10 cellular contexts compared by ENCODE assay signal in the genomic region with DNA sequence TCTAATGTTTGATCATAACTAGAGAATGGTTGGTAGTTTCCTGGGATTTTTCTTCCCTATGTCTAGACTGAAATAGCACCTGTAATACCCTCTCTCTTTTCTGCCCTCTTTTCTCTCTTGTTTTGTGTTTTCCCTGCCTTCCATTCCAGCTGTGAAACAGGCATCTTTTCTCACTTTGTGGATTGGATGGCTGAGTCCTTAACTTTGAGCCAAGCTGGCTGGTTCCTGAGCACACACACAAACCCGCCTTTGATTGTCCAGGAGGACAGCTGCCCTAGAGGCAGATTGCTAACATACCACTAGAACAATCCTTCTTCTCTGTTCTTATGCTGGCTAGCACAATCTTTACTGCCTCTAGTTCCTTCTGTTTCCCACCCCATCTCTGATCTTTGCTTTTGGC. TPM values are rescaled to one million over a fixed set of nuclear protein-coding genes. Genes with fewer than 3 reads are reported as not detected.
DNase-seq lines count a peak whose midpoint lies in the region; ATAC-seq, FAIRE-seq and TF ChIP-seq lines count a peak whose summit lies in the region.
"Had no signal": no experiment of that assay in that cellular context is flagged by ENCODE, and none has a peak within 500 bp of the region (broad histone marks: within the 10 kb centered on the region; RNA-seq: fewer than 3 reads in every experiment).

No MANE protein-coding gene starts in this region.

- peak overlapping the region in 6 of 11 experiments; percentile 19 to 49 (median 43); a peak in 6 of 22 replicates for H3K9ac ChIP-seq in BLaER1 treated with 17β-estradiol and CSF1 and Interleukin-3, amounts not matched to agents 10 nM and 100 nM

- WGBS in adrenal gland, 4 donors: 22 to 38% (median 25%) methylated on average over 1 of the region's 1 CpG
- 4 to 5% methylated on average over 1 of the region's 1 CpG for WGBS in pancreas, 2 donors

- no peak for TF ChIP-seq POLR2A in adrenal gland (IDR thresholded peaks at IDR 0.05)

- no peak for FAIRE-seq in pancreas (lab: Jason Lieb, UNC)

- peak overlapping the region in 5 of 11 experiments; percentile 37 to 66 (median 59); a peak in 6 of 22 replicates for H3K27ac ChIP-seq in BLaER1 treated with 17β-estradiol and CSF1 and Interleukin-3, amounts not matched to agents 10 nM and 100 nM
- H3K27ac ChIP-seq in adrenal gland (peak overlapping the region; percentile 66 to 92 (median 82)), cardiac muscle cell (peak overlapping the region; percentile 100), pancreas (peak overlapping the region; percentile 58 to 85 (median 83))

- peak; percentile 59 to 71 (median 65) for ATAC-seq in pancreas
- no peak for ATAC-seq in GM19395 (IDR thresholded peaks at IDR 0.05; ENCODE audit: unreplicated experiment)

- H3K36me3 ChIP-seq in BLaER1 treated with 17β-estradiol and CSF1 and Interleukin-3, amounts not matched to agents 10 nM and 100 nM: no peaks in the 10 kb centered on the region
- H3K36me3 ChIP-seq in adrenal gland (replicated peaks in 1 of 2) (no peaks in the 10 kb centered on the region), cardiac muscle cell (no peaks in the 10 kb centered on the region), pancreas (no peaks in the 10 kb centered on the region)

- no peaks in the 10 kb centered on the region for H3K9me3 ChIP-seq in BLaER1 treated with 17β-estradiol and CSF1 and Interleukin-3, amounts not matched to agents 10 nM and 100 nM (replicated peaks in 1 of 11)
- H3K9me3 ChIP-seq in adrenal gland (replicated peaks in 1 of 3): no peaks in the 10 kb centered on the region
- no peaks in the 10 kb centered on the region for H3K9me3 ChIP-seq in cardiac muscle cell (ENCODE audit: low read depth)
- no peaks in the 10 kb centered on the region for H3K9me3 ChIP-seq in pancreas

- no peaks in the 10 kb centered on the region for H3K27me3 ChIP-seq in BLaER1 treated with 17β-estradiol and CSF1 and Interleukin-3, amounts not matched to agents 10 nM and 100 nM
- no peaks in the 10 kb centered on the region for H3K27me3 ChIP-seq in adrenal gland
- no peaks in the 10 kb centered on the region for H3K27me3 ChIP-seq in cardiac muscle cell
- H3K27me3 ChIP-seq in pancreas: no peaks in the 10 kb centered on the region

- peaks cover 46 to 79% (median 51%) of the 10 kb centered on the region in 10 experiments for H3K4me1 ChIP-seq in BLaER1 treated with 17β-estradiol and CSF1 and Interleukin-3, amounts not matched to agents 10 nM and 100 nM
- peaks cover 61 to 85% of the 10 kb centered on the region in 2 donors for H3K4me1 ChIP-seq in adrenal gland (replicated peaks in 1 of 2)
- peaks cover 78% of the 10 kb centered on the region for H3K4me1 ChIP-seq in cardiac muscle cell (ENCODE audit: low read depth)
- peaks cover 80 to 96% (median 95%) of the 10 kb centered on the region in 3 donors for H3K4me1 ChIP-seq in pancreas

- TF ChIP-seq CTCF in adrenal gland (IDR thresholded peaks at IDR 0.05) (peak in 3 of 6 experiments; percentile 15 to 18 (median 18)), cardiac muscle cell (IDR thresholded peaks at IDR 0.05; ENCODE audit: low read depth, low read length) (no peak), pancreas (IDR thresholded peaks at IDR 0.05) (no peak)

- intact Hi-C loops in adrenal gland (cut with DNase I): no loop called here
- intact Hi-C loops in pancreas (cut with DNase I): no loop called here

- peak overlapping the region; percentile 65 to 89 (median 80); a peak in 21 of 22 replicates for H3K4me2 ChIP-seq in BLaER1 treated with 17β-estradiol and CSF1 and Interleukin-3, amounts not matched to agents 10 nM and 100 nM

- no peak overlapping the region for H3K4me3 ChIP-seq in BLaER1 treated with 17β-estradiol and CSF1 and Interleukin-3, amounts not matched to agents 10 nM and 100 nM
- H3K4me3 ChIP-seq in adrenal gland: peak overlapping the region in 1 of 4 donors; percentile 2
- peak overlapping the region; percentile 21 for H3K4me3 ChIP-seq in cardiac muscle cell
- peak overlapping the region in 1 of 4 donors; percentile 18 for H3K4me3 ChIP-seq in pancreas

- peaks cover 0 to 25% (median 0%) of the 10 kb centered on the region in 11 experiments; a peak in 3 of 22 replicates for H4K20me1 ChIP-seq in BLaER1 treated with 17β-estradiol and CSF1 and Interleukin-3, amounts not matched to agents 10 nM and 100 nM

- DNase-seq in adrenal gland (peak in 3 of 7 donors; percentile 40 to 50 (median 40)), cardiac muscle cell (ENCODE audit: low read depth in 1 of 2, low spot score in 1 of 2) (peak; percentile 56 to 79), pancreas (peak in 3 of 6 donors; percentile 47 to 79 (median 60)), OCI-M1 (lab: John Stamatoyannopoulos, UW) (no peak), NCI-H1105 (lab: John Stamatoyannopoulos, UW) (no peak), NCI-H2029 (lab: John Stamatoyannopoulos, UW) (no peak)
- DNase-seq: Kasumi-1; stimulated activated CD4-positive, alpha-beta T cell treated with anti-CD3 and anti-CD28 coated beads, Interleukin-4, amount 100 ng/mL, for 1 hour had no signal

RNA-seq across cellular contexts. Expression of gene CTNND1, which starts 17.7 kb away (rescaled TPM):
- total RNA-seq in adrenal gland (100 to 1,000 TPM in 7 of 8 donors, 10 to 100 TPM in 1; 90.8 to 152 (median 118) TPM), cardiac muscle cell (125 and 153 TPM in 2 replicates), pancreas (100 to 1,000 TPM; 113 to 203 (median 131) TPM)
- polyA plus RNA-seq in adrenal gland (10 to 100 TPM; 26.3 to 80.2 (median 31.2) TPM), cardiac muscle cell (95.4 and 125 TPM in 2 replicates), pancreas (10 to 100 TPM; 42.7 to 73.1 TPM)

RNA-seq across cellular contexts. Expression of gene BTBD18, which starts 27.7 kb away (rescaled TPM):
- total RNA-seq in adrenal gland (not detected), cardiac muscle cell (not detected in 2 replicates), pancreas (not detected)
- polyA plus RNA-seq in adrenal gland (not detected), cardiac muscle cell (1.5 and 2.4 TPM in 2 replicates), pancreas (under 1 TPM in 1 of 2 donors, not detected in 1; 0.05 TPM)

RNA-seq across cellular contexts. Expression of gene SELENOH, which starts 38.0 kb away (rescaled TPM):
- 100 to 1,000 TPM; 145 to 327 (median 257) TPM for total RNA-seq in adrenal gland
- 100 to 1,000 TPM in 2 of 3 donors, 10 to 100 TPM in 1; 33.8 to 150 (median 131) TPM for polyA plus RNA-seq in adrenal gland
- 311 and 358 TPM in 2 replicates for total RNA-seq in cardiac muscle cell
- 257 and 289 TPM in 2 replicates for polyA plus RNA-seq in cardiac muscle cell
- total RNA-seq in pancreas: 10 to 100 TPM; 32.1 to 65.3 (median 56.0) TPM
- polyA plus RNA-seq in pancreas: 10 to 100 TPM; 62.9 to 96.4 TPM

Comparison
In these comparisons a context has a peak if more than half of its experiments do, and no peak if none do; other contexts are left out.
1. DNase-seq: peak in cardiac muscle cell (2 of 2); none in OCI-M1 (single experiment), NCI-H1105 (single experiment) and NCI-H2029 (single experiment).